Comparison of ENCODE assay signal across 8 cellular contexts in genomic region chr10:132248455-132249231, GRCh38. TPM values are rescaled to one million over a fixed set of nuclear protein-coding genes. Genes with fewer than 3 reads are reported as not detected.
DNase-seq lines count a peak whose midpoint lies in the region; ATAC-seq and TF ChIP-seq lines count a peak whose summit lies in the region.

No MANE protein-coding gene starts in this region.

- no peak for TF ChIP-seq POLR2A in tibial nerve (IDR thresholded peaks at IDR 0.05)

- intact Hi-C loops in CD14-positive monocyte (cut with micrococcal nuclease) = no loop called here
- intact Hi-C loops in activated B cell treated with CpG ODN at 0.5 μM for 24 hours (cut with micrococcal nuclease) = no loop called here
- intact Hi-C loops in dorsolateral prefrontal cortex (cut with DNase I) = no loop called here

- H3K4me1 ChIP-seq in tibial nerve = no peaks in the 10 kb centered on the region

- H3K27ac ChIP-seq in dorsolateral prefrontal cortex (no peak overlapping the region), tibial nerve (no peak overlapping the region)

- POLR2A ChIA-PET in activated B cell treated with CpG ODN at 0.5 μM for 24 hours (lab: Charles Lee) = no interaction called here

- in situ Hi-C loops in G401 (cut with HindIII; ENCODE audit: low sequenced_read_pairs) = no loop called here

- H3K27me3 ChIP-seq in dorsolateral prefrontal cortex = no peaks in the 10 kb centered on the region
- H3K27me3 ChIP-seq in tibial nerve = no peaks in the 10 kb centered on the region

- no peak for TF ChIP-seq EP300 in tibial nerve (IDR thresholded peaks at IDR 0.05)

- peaks cover 2 to 8% (median 4%) of the 10 kb centered on the region in 3 donors for H3K27me3 Mint-ChIP-seq in CD14-positive monocyte (ENCODE audit: low read depth in 3 of 3)
- H3K27me3 Mint-ChIP-seq in activated B cell treated with CpG ODN at 0.5 μM for 24 hours = no peaks in the 10 kb centered on the region
- H3K27me3 Mint-ChIP-seq in nephron progenitor cell (ENCODE audit: low read depth, poor library complexity) = peaks cover 17% of the 10 kb centered on the region
- H3K27me3 Mint-ChIP-seq in type B pancreatic cell = peaks cover 10% of the 10 kb centered on the region

- peaks cover 5 to 7% of the 10 kb centered on the region in 2 donors for H3K36me3 Mint-ChIP-seq in CD14-positive monocyte
- no peaks in the 10 kb centered on the region for H3K36me3 Mint-ChIP-seq in activated B cell treated with CpG ODN at 0.5 μM for 24 hours (ENCODE audit: low read depth)
- H3K36me3 Mint-ChIP-seq in nephron progenitor cell (ENCODE audit: low read depth) = no peaks in the 10 kb centered on the region
- H3K36me3 Mint-ChIP-seq in type B pancreatic cell = no peaks in the 10 kb centered on the region

- ATAC-seq in activated B cell treated with CpG ODN at 0.5 μM for 24 hours (ENCODE audit: low read depth) = peak; percentile 76

- CTCF ChIA-PET in activated B cell treated with CpG ODN at 0.5 μM for 24 hours (lab: Charles Lee) = no interaction called here

- peak overlapping the region; percentile 64 to 66 for H3K4me3 Mint-ChIP-seq in CD14-positive monocyte
- H3K4me3 Mint-ChIP-seq in activated B cell treated with CpG ODN at 0.5 μM for 24 hours = peak overlapping the region; percentile 38
- H3K4me3 Mint-ChIP-seq in nephron progenitor cell = peak overlapping the region; percentile 83
- peak overlapping the region; percentile 77 for H3K4me3 Mint-ChIP-seq in type B pancreatic cell

- H3K4me1 Mint-ChIP-seq in CD14-positive monocyte = peaks cover 15% of the 10 kb centered on the region
- no peaks in the 10 kb centered on the region for H3K4me1 Mint-ChIP-seq in activated B cell treated with CpG ODN at 0.5 μM for 24 hours
- H3K4me1 Mint-ChIP-seq in nephron progenitor cell = peaks cover 19% of the 10 kb centered on the region
- H3K4me1 Mint-ChIP-seq in type B pancreatic cell (ENCODE audit: unreplicated experiment) = no peaks in the 10 kb centered on the region

- H3K9me3 Mint-ChIP-seq in CD14-positive monocyte (peaks cover 0 to 2% (median 0%) of the 10 kb centered on the region in 7 donors), activated B cell treated with CpG ODN at 0.5 μM for 24 hours (no peaks in the 10 kb centered on the region), nephron progenitor cell (no peaks in the 10 kb centered on the region), type B pancreatic cell (no peaks in the 10 kb centered on the region)

- DNase-seq in CD14-positive monocyte (ENCODE audit: low spot score) = peak; percentile 62
- DNase-seq in HuH-7.5 (ENCODE audit: low spot score) = peak; percentile 90
- peak; percentile 39 for DNase-seq in activated B cell treated with CpG ODN at 0.5 μM for 24 hours
- DNase-seq in dorsolateral prefrontal cortex = no peak
- peak; percentile 86 for DNase-seq in nephron progenitor cell
- no peak for DNase-seq in type B pancreatic cell (ENCODE audit: extremely low spot score, unreplicated experiment)
- no peak for DNase-seq in tibial nerve (ENCODE audit: low spot score in 2 of 2)
- DNase-seq in G401 (ENCODE audit: low spot score) = no peak

- peaks cover 0 to 7% (median 0%) of the 10 kb centered on the region in 3 donors for H3K36me3 ChIP-seq in tibial nerve

- peak overlapping the region in 32 of 59 donors; percentile 5 to 54 (median 32) for H3K4me3 ChIP-seq in dorsolateral prefrontal cortex
- H3K4me3 ChIP-seq in tibial nerve = peak overlapping the region in 1 of 4 donors; percentile 16

- H3K9me3 ChIP-seq in tibial nerve = no peaks in the 10 kb centered on the region

- no peak for TF ChIP-seq CTCF in CD14-positive monocyte (IDR thresholded peaks at IDR 0.05)
- no peak for TF ChIP-seq CTCF in activated B cell treated with CpG ODN at 0.5 μM for 24 hours (IDR thresholded peaks at IDR 0.05)
- no peak for TF ChIP-seq CTCF in dorsolateral prefrontal cortex (IDR thresholded peaks at IDR 0.05 in 54 of 56, conservative IDR thresholded peaks at IDR 0.05 in 2 of 56; ENCODE audit: low read depth in 1 of 56, partially characterized antibody in 56 of 56)
- no peak for TF ChIP-seq CTCF in nephron progenitor cell (IDR thresholded peaks at IDR 0.05)
- no peak for TF ChIP-seq CTCF in type B pancreatic cell (conservative IDR thresholded peaks at IDR 0.05)
- no peak for TF ChIP-seq CTCF in tibial nerve (IDR thresholded peaks at IDR 0.05)

- WGBS in tibial nerve, 2 donors = 70 to 75% methylated on average over 19 to 28 of the region's 38 CpGs

- H3K27ac Mint-ChIP-seq in CD14-positive monocyte (no peak overlapping the region), activated B cell treated with CpG ODN at 0.5 μM for 24 hours (no peak overlapping the region), nephron progenitor cell (no peak overlapping the region), type B pancreatic cell (no peak overlapping the region)

RNA-seq across cellular contexts. Expression of gene STK32C, which starts 59.1 kb away (rescaled TPM):
- polyA plus RNA-seq in CD14-positive monocyte = 10 to 100 TPM; 13.6 to 18.4 TPM
- total RNA-seq in activated B cell treated with CpG ODN at 0.5 μM for 24 hours = 11.0 and 13.8 TPM in 2 replicates
- 10 to 100 TPM; 30.1 to 78.4 (median 57.0) TPM for total RNA-seq in dorsolateral prefrontal cortex
- 8.0 and 12.9 TPM in 2 replicates for total RNA-seq in type B pancreatic cell (ENCODE audit: low replicate concordance)
- 10 to 100 TPM in 3 of 4 donors, 1 to 10 TPM in 1; 9.4 to 18.1 (median 16.2) TPM for total RNA-seq in tibial nerve
- 27.8 and 28.3 TPM in 2 replicates for total RNA-seq in G401 (2014; rRNA removed; shearing (Covaris generic))

Comparison
In these comparisons a context has a peak if more than half of its experiments do, and no peak if none do; other contexts are left out.
1. DNase-seq: peak in CD14-positive monocyte (single experiment), HuH-7.5 (single experiment), activated B cell treated with CpG ODN at 0.5 μM for 24 hours (single experiment) and nephron progenitor cell (single experiment); none in dorsolateral prefrontal cortex (0 of 10), type B pancreatic cell (single experiment), tibial nerve (0 of 2) and G401 (single experiment).
2. Peak in every context shown above with its lines, with median percentiles within 50 percentile points of each other: H3K4me3 Mint-ChIP-seq.